21 cellular contexts compared by ENCODE assay signal in genomic region chr2:31302940-31303563, GRCh38.
DNase-seq lines count a peak whose midpoint lies in the region; FAIRE-seq and TF ChIP-seq lines count a peak whose summit lies in the region.
"Had no signal": no experiment of that assay in that cellular context is flagged by ENCODE, and none has a peak within 500 bp of the region (broad histone marks: within the 10 kb centered on the region; RNA-seq: fewer than 3 reads in every experiment).

No MANE protein-coding gene starts in this region.

- no CpG with 5 or more reads among the region's 9 CpGs for WGBS in mesendoderm (ENCODE audit: extremely low coverage, insufficient coverage, low lambda C conversion rate)

- no peaks in the 10 kb centered on the region for H3K4me1 Mint-ChIP-seq in activated naive CD8-positive, alpha-beta T cell treated with anti-CD3 and anti-CD28 coated beads for 36 hours
- H3K4me1 Mint-ChIP-seq: activated CD4-positive, alpha-beta T cell treated with anti-CD3 and anti-CD28 coated beads, Interleukin-2, amount 10 ng/mL, durations not matched to agents 24 days and 14 days; activated T-helper 17 cell treated with anti-CD3 and anti-CD28 coated beads, Interleukin-2, amount 50 U/mL, for 72 hours had no signal

- no peaks in the 10 kb centered on the region for H3K79me2 ChIP-seq in mesendoderm (ENCODE audit: control insufficient read depth, insufficient read depth, low read length)
- H3K79me2 ChIP-seq: parathyroid adenoma had no signal

- H3K9me3 ChIP-seq in cardiac muscle cell (ENCODE audit: low read depth): no peaks in the 10 kb centered on the region
- no peaks in the 10 kb centered on the region for H3K9me3 ChIP-seq in tibial artery

- no peak overlapping the region for H3K27ac Mint-ChIP-seq in activated naive CD8-positive, alpha-beta T cell treated with anti-CD3 and anti-CD28 coated beads for 36 hours
- H3K27ac Mint-ChIP-seq: activated CD4-positive, alpha-beta T cell treated with anti-CD3 and anti-CD28 coated beads, Interleukin-2, amount 10 ng/mL, durations not matched to agents 24 days and 14 days; activated T-helper 17 cell treated with anti-CD3 and anti-CD28 coated beads, Interleukin-2, amount 50 U/mL, for 72 hours had no signal

- H3K79me1 ChIP-seq in mesendoderm (ENCODE audit: low read length): no peaks in the 10 kb centered on the region

- H3K4me3 Mint-ChIP-seq in activated naive CD8-positive, alpha-beta T cell treated with anti-CD3 and anti-CD28 coated beads for 36 hours: no peak overlapping the region
- H3K4me3 Mint-ChIP-seq: activated CD4-positive, alpha-beta T cell treated with anti-CD3 and anti-CD28 coated beads, Interleukin-2, amount 10 ng/mL, durations not matched to agents 24 days and 14 days; activated T-helper 17 cell treated with anti-CD3 and anti-CD28 coated beads, Interleukin-2, amount 50 U/mL, for 72 hours had no signal

- FAIRE-seq in bronchial epithelial cell (lab: Jason Lieb, UNC): no peak
- FAIRE-seq: GM12891, GM19239 had no signal

- H3K4me1 ChIP-seq in cardiac muscle cell (ENCODE audit: low read depth) (peaks cover 5% of the 10 kb centered on the region), mesendoderm (ENCODE audit: control insufficient read depth, low read depth, low read length) (peaks cover 3% of the 10 kb centered on the region), tibial artery (peaks cover 0 to 15% (median 4%) of the 10 kb centered on the region in 4 donors)
- H3K4me1 ChIP-seq: parathyroid adenoma had no signal

- H3K27ac ChIP-seq in cardiac muscle cell (peak overlapping the region; percentile 89), mesendoderm (ENCODE audit: low read depth, low read length) (no peak overlapping the region), tibial artery (peak overlapping the region; percentile 45 to 51), dorsolateral prefrontal cortex (no peak overlapping the region)
- H3K27ac ChIP-seq: brain microvascular endothelial cell, parathyroid adenoma had no signal

- H3K9ac ChIP-seq in mesendoderm (ENCODE audit: low read length): no peak overlapping the region
- H3K9ac ChIP-seq: parathyroid adenoma had no signal

- H3K4me3 ChIP-seq in bronchial epithelial cell (ENCODE audit: low read depth, low read length) (no peak overlapping the region), cardiac muscle cell (no peak overlapping the region), mesendoderm (ENCODE audit: low read length) (no peak overlapping the region), tibial artery (no peak overlapping the region), dorsolateral prefrontal cortex (no peak overlapping the region)
- H3K4me3 ChIP-seq: skin epidermis had no signal

- H4K5ac ChIP-seq in mesendoderm (ENCODE audit: low read length): no peak overlapping the region

- H2AK5ac ChIP-seq in mesendoderm (ENCODE audit: low read length): no peak overlapping the region

- no peak overlapping the region for H3K56ac ChIP-seq in mesendoderm (ENCODE audit: low read length)

- H4K8ac ChIP-seq in mesendoderm (ENCODE audit: low read depth, low read length): no peak overlapping the region

- H3K9me3 Mint-ChIP-seq in activated naive CD8-positive, alpha-beta T cell treated with anti-CD3 and anti-CD28 coated beads for 36 hours: no peaks in the 10 kb centered on the region

- H3K18ac ChIP-seq in mesendoderm (ENCODE audit: low read length): no peak overlapping the region

- H2BK15ac ChIP-seq in mesendoderm (replicated peaks; ENCODE audit: low read depth): no peak overlapping the region

- no peak overlapping the region for H2BK5ac ChIP-seq in mesendoderm (ENCODE audit: low read length)

- no peak overlapping the region for H3K4ac ChIP-seq in mesendoderm (ENCODE audit: low read depth, low read length)

- no peaks in the 10 kb centered on the region for H3K36me3 Mint-ChIP-seq in activated naive CD8-positive, alpha-beta T cell treated with anti-CD3 and anti-CD28 coated beads for 36 hours

- H3K36me3 ChIP-seq in bronchial epithelial cell (ENCODE audit: control insufficient read depth, insufficient read depth, low read length) (no peaks in the 10 kb centered on the region), cardiac muscle cell (no peaks in the 10 kb centered on the region), mesendoderm (ENCODE audit: control insufficient read depth, insufficient read depth, low read length) (no peaks in the 10 kb centered on the region), tibial artery (no peaks in the 10 kb centered on the region)
- H3K36me3 ChIP-seq: brain microvascular endothelial cell had no signal

- H3K27me3 ChIP-seq in bronchial epithelial cell (ENCODE audit: control insufficient read depth, insufficient read depth, low read length): no peaks in the 10 kb centered on the region
- no peaks in the 10 kb centered on the region for H3K27me3 ChIP-seq in cardiac muscle cell
- H3K27me3 ChIP-seq in mesendoderm (ENCODE audit: insufficient read depth, low read length, poor library complexity): no peaks in the 10 kb centered on the region
- no peaks in the 10 kb centered on the region for H3K27me3 ChIP-seq in tibial artery
- no peaks in the 10 kb centered on the region for H3K27me3 ChIP-seq in dorsolateral prefrontal cortex
- H3K27me3 ChIP-seq: brain microvascular endothelial cell had no signal

- intact Hi-C loops in tibial artery (cut with DNase I; ENCODE audit: low total_unique reads) (no loop called here), dorsolateral prefrontal cortex (cut with DNase I) (no loop called here)

- H3K27me3 Mint-ChIP-seq in activated naive CD8-positive, alpha-beta T cell treated with anti-CD3 and anti-CD28 coated beads for 36 hours: peaks cover 15% of the 10 kb centered on the region

- H2BK120ac ChIP-seq in mesendoderm (ENCODE audit: low read depth, low read length): no peak overlapping the region

- TF ChIP-seq CTCF in bronchial epithelial cell (IDR thresholded peaks at IDR 0.05; ENCODE audit: insufficient read depth, low read length, severe bottlenecking) (no peak), cardiac muscle cell (IDR thresholded peaks at IDR 0.05; ENCODE audit: low read depth, low read length) (no peak), tibial artery (IDR thresholded peaks at IDR 0.05) (no peak), dorsolateral prefrontal cortex (IDR thresholded peaks at IDR 0.05 in 54 of 56, conservative IDR thresholded peaks at IDR 0.05 in 2 of 56; ENCODE audit: low read depth in 1 of 56, partially characterized antibody in 56 of 56) (no peak)

- DNase-seq in bronchial epithelial cell (ENCODE audit: low read depth) (peak; percentile 62), cardiac muscle cell (ENCODE audit: low read depth in 1 of 2, low spot score in 1 of 2) (peak in 1 of 2 donors; percentile 28), mesendoderm (no peak), tibial artery (no peak), dorsolateral prefrontal cortex (no peak)
- DNase-seq in activated CD4-positive, alpha-beta T cell treated with anti-CD3 and anti-CD28 coated beads, Interleukin-2, amount 50 U/mL, for 1 hour: no peak
- no peak for DNase-seq in activated naive CD8-positive, alpha-beta T cell treated with anti-CD3 and anti-CD28 coated beads for 36 hours
- DNase-seq in stimulated activated CD8-positive, alpha-beta memory T cell treated with anti-CD3 and anti-CD28 coated beads, Interleukin-4, amount 100 ng/mL, for 48 hours: no peak
- DNase-seq: activated CD4-positive, alpha-beta T cell treated with anti-CD3 and anti-CD28 coated beads, Interleukin-2, amount 10 ng/mL, durations not matched to agents 24 days and 14 days; brain microvascular endothelial cell; DMS53; erythroblast; MM.1S; NCI-H1436; NCI-H526 treated with DMSO at 0.1 percent for 48 hours; stimulated activated naive CD4-positive, alpha-beta T cell treated with Interleukin-2 at 50 U/mL for 16 hours had no signal

- H3K23ac ChIP-seq in mesendoderm (ENCODE audit: low read length): peak overlapping the region; percentile 6

- no peak overlapping the region for H3K4me2 ChIP-seq in mesendoderm (ENCODE audit: low read length)

Comparison
In these comparisons a context has a peak if more than half of its experiments do, and no peak if none do; other contexts are left out.
1. H3K27ac ChIP-seq: peak in cardiac muscle cell (single experiment) and tibial artery (2 of 2); none in mesendoderm (single experiment) and dorsolateral prefrontal cortex (0 of 59).